In genomic region chr19:6355321-6356040, GRCh38 we compare ENCODE assay signal across 2 cellular contexts. TPM values are rescaled to one million over a fixed set of nuclear protein-coding genes. Genes with fewer than 3 reads are reported as not detected.
"Had no signal": no experiment of that assay in that cellular context is flagged by ENCODE, and none has a peak within 500 bp of the region (broad histone marks: within the 10 kb centered on the region; RNA-seq: fewer than 3 reads in every experiment).

No MANE protein-coding gene starts in this region.

RNA-seq across cellular contexts. Expression of gene ACER1, which starts 22.1 kb away (rescaled TPM):
- total RNA-seq: G401, GM12878 had no signal
- polyA plus RNA-seq: GM12878 had no signal
